9 cellular contexts compared by ENCODE assay signal in the genomic region with DNA sequence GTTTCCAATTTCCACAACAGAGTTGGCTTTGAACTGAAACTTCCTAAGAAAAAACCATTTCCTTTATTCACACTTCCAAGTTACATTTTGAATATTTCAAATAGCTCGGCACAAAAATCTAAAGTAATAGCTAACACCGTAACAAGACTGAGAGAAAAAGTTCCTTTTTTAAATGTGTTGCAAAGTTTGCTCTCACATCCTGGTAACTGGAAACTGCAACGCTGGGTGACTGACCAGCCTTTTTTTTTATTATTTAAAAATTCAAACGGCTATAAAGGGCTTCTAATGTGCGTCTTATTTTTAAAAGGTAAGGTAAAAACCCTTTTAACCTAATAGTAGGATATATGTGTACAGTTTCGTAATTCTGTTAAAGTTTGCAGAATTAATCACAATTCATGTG. TPM values are rescaled to one million over a fixed set of nuclear protein-coding genes. Genes with fewer than 3 reads are reported as not detected.
DNase-seq lines count a peak whose midpoint lies in the region; ATAC-seq, FAIRE-seq and TF ChIP-seq lines count a peak whose summit lies in the region.
"Had no signal": no experiment of that assay in that cellular context is flagged by ENCODE, and none has a peak within 500 bp of the region (broad histone marks: within the 10 kb centered on the region; RNA-seq: fewer than 3 reads in every experiment).

No MANE protein-coding gene starts in this region.

- H3K27me3 ChIP-seq in right atrium auricular region (no peaks in the 10 kb centered on the region), GM12878 (replicated peaks in 1 of 2; ENCODE audit: control insufficient read depth in 2 of 2, insufficient read depth in 2 of 2, low read length in 1 of 2) (no peaks in the 10 kb centered on the region; a peak in 2 of 4 replicates), mesenchymal stem cell (ENCODE audit: control insufficient read depth in 1 of 2, insufficient read depth in 1 of 2, low read length in 2 of 2) (no peaks in the 10 kb centered on the region), aorta (ENCODE audit: control insufficient read depth in 1 of 2, insufficient read depth in 2 of 2, low read length in 1 of 2) (no peaks in the 10 kb centered on the region)

- TF ChIP-seq RAD21 in GM12878 (IDR thresholded peaks at IDR 0.05; ENCODE audit: insufficient read depth, low read depth, low read length): no peak

- RAD21 ChIA-PET in GM12878 (lab: Charles Lee; ENCODE audit: unreplicated experiment): interaction anchor here (0.7 to 12.9 kb wide), 8 partner anchors 19 to 610 kb away, joined by 3 to 140 read pairs (median 4); partner anchors contain the start of gene SRSF7

- in situ Hi-C loops in GM12878 (cut with MboI): no loop called here

- ATAC-seq in Right ventricle myocardium superior (ENCODE audit: poor library complexity) (no peak), GM12878 (no peak), aorta (ENCODE audit: low FRiP score) (no peak), GM18867 (IDR thresholded peaks at IDR 0.05; ENCODE audit: unreplicated experiment) (no peak), GM21381 (IDR thresholded peaks at IDR 0.05; ENCODE audit: unreplicated experiment) (no peak)
- ATAC-seq: left colon had no signal

- no peaks in the 10 kb centered on the region for H3K79me1 ChIP-seq in mesenchymal stem cell (replicated peaks; ENCODE audit: low read length, poor library complexity, severe bottlenecking)

- H2BK12ac ChIP-seq in mesenchymal stem cell (ENCODE audit: low read length in 2 of 2): no peak overlapping the region

- no peak overlapping the region for H3K4ac ChIP-seq in mesenchymal stem cell (ENCODE audit: low read depth in 1 of 2, low read length in 2 of 2)

- H3K4me1 ChIP-seq in right atrium auricular region: peaks cover 0 to 53% of the 10 kb centered on the region in 2 donors
- H3K4me1 ChIP-seq in GM12878 (ENCODE audit: control insufficient read depth, insufficient read depth, low read length): peaks cover 5% of the 10 kb centered on the region; the same call in 1 of the 2 replicates
- H3K4me1 ChIP-seq in mesenchymal stem cell (ENCODE audit: control insufficient read depth, insufficient read depth, low read depth, low read length): peaks cover 5% of the 10 kb centered on the region
- peaks cover 0 to 2% of the 10 kb centered on the region in 2 donors for H3K4me1 ChIP-seq in aorta (ENCODE audit: control insufficient read depth in 1 of 2, insufficient read depth in 2 of 2, low read length in 2 of 2)

- CTCF ChIA-PET in GM12878 (lab: Yijun Ruan, JAX): interaction anchor here (0.9 to 12.8 kb wide), 10 partner anchors 13 to 143 kb away, joined by 3 to 177 read pairs (median 4); partner anchors contain the start of gene GALM

- no peak overlapping the region for H3K23ac ChIP-seq in mesenchymal stem cell (ENCODE audit: low read length in 2 of 2)

- H3K4me2 ChIP-seq in GM12878 (ENCODE audit: control insufficient read depth, insufficient read depth): peak overlapping the region; percentile 36
- H3K4me2 ChIP-seq in mesenchymal stem cell (ENCODE audit: low read length, poor library complexity, severe bottlenecking): peak overlapping the region; percentile 69

- no peaks in the 10 kb centered on the region for H3K36me3 ChIP-seq in right atrium auricular region
- no peaks in the 10 kb centered on the region for H3K36me3 ChIP-seq in GM12878 (ENCODE audit: control insufficient read depth in 2 of 2, insufficient read depth in 2 of 2, low read length in 1 of 2)
- no peaks in the 10 kb centered on the region for H3K36me3 ChIP-seq in mesenchymal stem cell (ENCODE audit: control insufficient read depth in 1 of 2, insufficient read depth in 2 of 2, low read depth in 1 of 2, low read length in 2 of 2)
- H3K36me3 ChIP-seq in aorta (ENCODE audit: control insufficient read depth in 1 of 2, insufficient read depth in 2 of 2, low read length in 1 of 2): no peaks in the 10 kb centered on the region

- no peak overlapping the region for H2BK120ac ChIP-seq in mesenchymal stem cell (ENCODE audit: low read depth, low read length)

- H2AK5ac ChIP-seq in mesenchymal stem cell (ENCODE audit: low read length, severe bottlenecking): no peak overlapping the region

- no peaks in the 10 kb centered on the region for H4K20me1 ChIP-seq in GM12878 (ENCODE audit: control insufficient read depth, insufficient read depth)

- no peak for TF ChIP-seq POLR2A in GM12878 (IDR thresholded peaks at IDR 0.05; ENCODE audit: low read depth, low read length)

- H3K9ac ChIP-seq in GM12878 (ENCODE audit: control insufficient read depth, insufficient read depth, low read length): no peak overlapping the region
- peak overlapping the region; percentile 86 for H3K9ac ChIP-seq in mesenchymal stem cell (ENCODE audit: low read length)

- H2BK15ac ChIP-seq in mesenchymal stem cell (ENCODE audit: low read depth, poor library complexity, severe bottlenecking): no peak overlapping the region

- TF ChIP-seq CTCF in right atrium auricular region (IDR thresholded peaks at IDR 0.05) (no peak), GM12878 (IDR thresholded peaks at IDR 0.05 in 2 of 3, conservative IDR thresholded peaks at IDR 0.05 in 1 of 3; ENCODE audit: control insufficient read depth in 2 of 3, extremely low read depth in 1 of 3, insufficient read depth in 1 of 3, low read depth in 3 of 3, low read length in 3 of 3) (no peak)

- H4K91ac ChIP-seq in mesenchymal stem cell (ENCODE audit: low read length): no peak overlapping the region

- POLR2A ChIA-PET in GM12878 (lab: Charles Lee): interaction anchor here (1.0 to 2.7 kb wide), 5 partner anchors 10 to 150 kb away, joined by 3 to 18 read pairs (median 4); partner anchors contain the start of gene SRSF7

- WGBS in GM12878 (ENCODE audit: insufficient coverage, insufficient replicate concordance, low lambda C conversion rate, missing lambda C conversion rate): 49% methylated on average over 6 of the region's 6 CpGs
- no CpG with 5 or more reads among the region's 6 CpGs for WGBS in mesenchymal stem cell
- WGBS in aorta, 2 donors: 1% methylated on average over 6 of the region's 6 CpGs

- no TSS peak for BruUV-seq in GM12878 (replicated peaks; lab: Mats Ljungman, UMichigan)

- H4K8ac ChIP-seq in mesenchymal stem cell (ENCODE audit: low read length): no peak overlapping the region

- FAIRE-seq in GM12878 (lab: Jason Lieb, UNC): no peak

- peak overlapping the region; percentile 84 to 89 for H3K4me3 ChIP-seq in right atrium auricular region
- peak overlapping the region; percentile 74; the same call in 1 of the 2 replicates for H3K4me3 ChIP-seq in GM12878
- peak overlapping the region in 1 of 2 experiments; percentile 82 for H3K4me3 ChIP-seq in mesenchymal stem cell (ENCODE audit: insufficient read depth in 1 of 2, low read depth in 1 of 2, low read length in 2 of 2)
- peak overlapping the region; percentile 46 to 99 for H3K4me3 ChIP-seq in aorta (ENCODE audit: low read length in 2 of 2)

- SMC1A ChIA-PET in GM12878 (lab: Charles Lee; ENCODE audit: uncharacterized antibody, unreplicated experiment): interaction anchor here (1.0 to 3.5 kb wide), 16 partner anchors 10 to 150 kb away, joined by 3 to 22 read pairs (median 6); partner anchors contain the start of gene SRSF7

- H3K27ac ChIP-seq in right atrium auricular region (peak overlapping the region; percentile 97 to 99), GM12878 (ENCODE audit: control insufficient read depth, insufficient read depth) (no peak overlapping the region), mesenchymal stem cell (ENCODE audit: low read length, poor library complexity, severe bottlenecking) (no peak overlapping the region), aorta (ENCODE audit: low read depth in 1 of 2, low read length in 2 of 2) (no peak overlapping the region)

- no peak for TF ChIP-seq EP300 in GM12878 (IDR thresholded peaks at IDR 0.05; ENCODE audit: borderline replicate concordance in 1 of 2, control insufficient read depth in 1 of 2, low read depth in 2 of 2, low read length in 2 of 2)

- intact Hi-C loops in Right ventricle myocardium superior (cut with DNase I) (loop anchor here (5.0 kb wide), 2 partner anchors 66 to 121 kb away; partner anchors contain the start of gene GALM), GM12878 (cut with micrococcal nuclease; ENCODE audit: unreplicated experiment) (no loop called here), aorta (cut with DNase I) (loop anchor here (2.0 to 5.0 kb wide), 3 partner anchors 66 to 121 kb away; partner anchors contain the start of gene GALM (in 2 of the 2))

- DNase-seq in right atrium auricular region (ENCODE audit: low spot score) (no peak), Right ventricle myocardium superior (no peak), GM12878 (ENCODE audit: low read depth, low spot score) (no peak), mesenchymal stem cell (no peak), aorta (no peak), NCI-H69 (lab: John Stamatoyannopoulos, UW) (no peak)

- H2AFZ ChIP-seq in GM12878 (ENCODE audit: control insufficient read depth, low read depth, low read length) (no peak overlapping the region), mesenchymal stem cell (ENCODE audit: low read depth, low read length) (no peak overlapping the region)

- no peak overlapping the region for H3K18ac ChIP-seq in mesenchymal stem cell (ENCODE audit: low read depth in 1 of 2, low read length in 2 of 2)

- no peaks in the 10 kb centered on the region for H3K79me2 ChIP-seq in GM12878 (ENCODE audit: control insufficient read depth, insufficient read depth, low read length)

- H3K14ac ChIP-seq in mesenchymal stem cell (ENCODE audit: low read length in 2 of 2): no peak overlapping the region

- no peaks in the 10 kb centered on the region for H3K9me3 ChIP-seq in right atrium auricular region
- no peaks in the 10 kb centered on the region for H3K9me3 ChIP-seq in GM12878 (replicated peaks; ENCODE audit: control insufficient read depth, insufficient read depth, low read length)
- H3K9me3 ChIP-seq in mesenchymal stem cell (ENCODE audit: control insufficient read depth, low read length): no peaks in the 10 kb centered on the region
- no peaks in the 10 kb centered on the region for H3K9me3 ChIP-seq in aorta (ENCODE audit: control insufficient read depth, low read length)

- no peak overlapping the region for H2BK5ac ChIP-seq in mesenchymal stem cell (ENCODE audit: low read depth, low read length, poor library complexity, severe bottlenecking)

RNA-seq across cellular contexts. Expression of gene HNRNPLL, which starts 1.7 kb away (rescaled TPM):
- total RNA-seq in right atrium auricular region (10 to 100 TPM; 17.8 to 19.1 TPM), Right ventricle myocardium superior (28.3 TPM), GM12878 (2014; rRNA removed) (3.1 and 3.5 TPM in 2 replicates), GM12878 (2014; rRNA removed; fragmentation: Illumina TruSeq; extraction: Trizol) (2.4 and 2.7 TPM in 2 replicates), GM12878 (2021) (3.2 and 4.0 TPM in 2 replicates), aorta (10 to 100 TPM; 60.8 to 65.2 TPM)
- 81.6 and 94.0 TPM in 2 replicates for total RNA-seq in GM12878 (2013; cell fraction: nucleolus; rRNA removed)
- polyA plus RNA-seq in GM12878 (2011; ENCODE audit: low read depth): 10.1 TPM
- polyA plus RNA-seq in GM12878 (2011; rRNA removed) (27.1 and 43.6 TPM in 2 replicates), GM12878 (2014; fragmentation: Illumina TruSeq; extraction: Trizol) (2.0 and 2.9 TPM in 2 replicates), GM12878 (2014; fragmentation: Nextera tagmentation; extraction: Ambion mirVana) (1 to 10 TPM in 1 of 2 experiments, under 1 TPM in 1; 0.98 to 1.5 TPM), GM12878 (2014; rRNA removed) (1.8 and 3.2 TPM in 2 replicates), GM12878 (2016; fragmentation: Nextera tagmentation; extraction: Ambion mirVana) (10 to 100 TPM in 1 of 2 experiments, 1 to 10 TPM in 1; 8.3 to 10.5 TPM), aorta (10 to 100 TPM; 15.9 to 19.7 TPM)
- polyA plus RNA-seq in GM12878 (2011; cell fraction: cytosol; rRNA removed): 8.7 and 10.7 TPM in 2 replicates
- 15.3 and 18.0 TPM in 2 replicates for polyA plus RNA-seq in GM12878 (2011; cell fraction: nucleus; rRNA removed)
- 10.2 and 15.8 TPM in 2 replicates for polyA plus RNA-seq in GM12878 (2012)
- polyA minus RNA-seq in GM12878 (2011; rRNA and poly(A)+ RNA removed): 14.0 and 19.8 TPM in 2 replicates
- 7.9 and 10.4 TPM in 2 replicates for polyA minus RNA-seq in GM12878 (2011; cell fraction: cytosol; rRNA and poly(A)+ RNA removed)
- 19.5 and 24.5 TPM in 2 replicates for polyA minus RNA-seq in GM12878 (2011; cell fraction: nucleus; rRNA and poly(A)+ RNA removed)
- 23.5 TPM for polyA plus RNA-seq in mesenchymal stem cell (2013, experiment 1 of 2)
- 24.4 TPM for polyA plus RNA-seq in mesenchymal stem cell (2013, experiment 2 of 2)

Comparison
In these comparisons a context has a peak if more than half of its experiments do, and no peak if none do; other contexts are left out.
1. H3K27ac ChIP-seq: peak in right atrium auricular region (2 of 2); none in GM12878 (single experiment), mesenchymal stem cell (single experiment) and aorta (0 of 2).